ENCODE assay signal across 30 cellular contexts in genomic region chr11:45518096-45518852, GRCh38.
A peak's percentile ranks its signal among the peaks of the same experiment; 100 is the strongest.
DNase-seq lines count a peak whose midpoint lies in the region; ATAC-seq, FAIRE-seq and TF ChIP-seq lines count a peak whose summit lies in the region.
"Had no signal": no experiment of that assay in that cellular context is flagged by ENCODE, and none has a peak within 500 bp of the region (broad histone marks: within the 10 kb centered on the region; RNA-seq: fewer than 3 reads in every experiment).

No MANE protein-coding gene starts in this region.

- no peaks in the 10 kb centered on the region for H3K9me3 ChIP-seq in smooth muscle cell (replicated peaks; ENCODE audit: low read depth)
- H3K9me3 ChIP-seq: psoas muscle, upper lobe of left lung had no signal

- no peaks in the 10 kb centered on the region for H3F3A ChIP-seq in smooth muscle cell (ENCODE audit: low read depth)

- H3K36me3 Mint-ChIP-seq in CD14-positive monocyte (no peaks in the 10 kb centered on the region), neural crest cell (ENCODE audit: low read depth) (no peaks in the 10 kb centered on the region)
- H3K36me3 Mint-ChIP-seq: activated naive CD8-positive, alpha-beta T cell; mesothelial cell of epicardium; stimulated activated naive B cell treated with anti-CD40 and anti-IgM and Interleukin-4, amounts not matched to agents 10 μg/mL and 1 μg/mL and 100 μg/mL, for 72 hours had no signal

- H3K27me3 Mint-ChIP-seq in CD14-positive monocyte (ENCODE audit: low read depth in 3 of 3) (peaks cover 0 to 4% (median 2%) of the 10 kb centered on the region in 3 donors), neural crest cell (ENCODE audit: low read depth) (peaks cover 4% of the 10 kb centered on the region)
- H3K27me3 Mint-ChIP-seq in stimulated activated naive CD8-positive, alpha-beta T cell treated with anti-CD3 and anti-CD28 coated beads, Interleukin-15, amount 100 ng/mL, for 72 hours, result no peaks in the 10 kb centered on the region
- H3K27me3 Mint-ChIP-seq: activated naive CD8-positive, alpha-beta T cell; stimulated activated naive B cell treated with anti-CD40 and anti-IgM and Interleukin-4, amounts not matched to agents 10 μg/mL and 1 μg/mL and 100 μg/mL, for 72 hours had no signal

- H3K79me2 ChIP-seq in smooth muscle cell (ENCODE audit: low read depth), result no peaks in the 10 kb centered on the region

- TF ChIP-seq CTCF in CD14-positive monocyte (IDR thresholded peaks at IDR 0.05) (no peak), neural crest cell (conservative IDR thresholded peaks at IDR 0.05) (no peak), smooth muscle cell (IDR thresholded peaks at IDR 0.05; ENCODE audit: borderline replicate concordance, insufficient read depth, poor library complexity, severe bottlenecking) (no peak)

- peaks cover 43% of the 10 kb centered on the region for H3K4me1 Mint-ChIP-seq in CD14-positive monocyte
- H3K4me1 Mint-ChIP-seq in neural crest cell, result no peaks in the 10 kb centered on the region
- H3K4me1 Mint-ChIP-seq in stimulated activated naive CD8-positive, alpha-beta T cell treated with anti-CD3 and anti-CD28 coated beads, Interleukin-15, amount 100 ng/mL, for 72 hours, result no peaks in the 10 kb centered on the region
- H3K4me1 Mint-ChIP-seq: mesothelial cell of epicardium; stimulated activated naive B cell treated with anti-CD40 and anti-IgM and Interleukin-4, amounts not matched to agents 10 μg/mL and 1 μg/mL and 100 μg/mL, for 72 hours had no signal

- no peak overlapping the region for H3K9ac ChIP-seq in smooth muscle cell (ENCODE audit: low read depth)
- H3K9ac ChIP-seq: GM23248 had no signal

- H3K27me3 ChIP-seq in smooth muscle cell (ENCODE audit: low read depth), result peaks cover 6% of the 10 kb centered on the region
- H3K27me3 ChIP-seq: upper lobe of left lung had no signal

- no peaks in the 10 kb centered on the region for H3K36me3 ChIP-seq in smooth muscle cell (ENCODE audit: low read depth)
- H3K36me3 ChIP-seq: upper lobe of left lung had no signal

- H3K4me1 ChIP-seq in smooth muscle cell (ENCODE audit: low read depth), result no peaks in the 10 kb centered on the region
- H3K4me1 ChIP-seq: psoas muscle, upper lobe of left lung had no signal

- H3K27ac ChIP-seq in smooth muscle cell (ENCODE audit: low read depth), result no peak overlapping the region
- H3K27ac ChIP-seq: epithelial cell of prostate, GM23248, psoas muscle, upper lobe of left lung had no signal

- H3K27ac Mint-ChIP-seq in CD14-positive monocyte, result peak overlapping the region in 5 of 7 donors; percentile 11 to 81 (median 77)
- peak overlapping the region; percentile 9 for H3K27ac Mint-ChIP-seq in neural crest cell (ENCODE audit: unreplicated experiment)
- H3K27ac Mint-ChIP-seq in stimulated activated naive CD8-positive, alpha-beta T cell treated with anti-CD3 and anti-CD28 coated beads, Interleukin-15, amount 100 ng/mL, for 72 hours, result peak overlapping the region in 1 of 2 donors; percentile 55
- H3K27ac Mint-ChIP-seq: activated CD8-positive, alpha-beta T cell treated with anti-CD3 and anti-CD28 coated beads, Interleukin-2, amount 10 ng/mL, durations not matched to agents 7 days and 5 days; activated naive CD8-positive, alpha-beta T cell; mesothelial cell of epicardium; stimulated activated naive B cell treated with anti-CD40 and anti-IgM and Interleukin-4, amounts not matched to agents 10 μg/mL and 1 μg/mL and 100 μg/mL, for 72 hours had no signal

- no peak for ATAC-seq in stimulated activated naive CD8-positive, alpha-beta T cell treated with anti-CD3 and anti-CD28 coated beads, Interleukin-15, amount 100 ng/mL, for 72 hours
- ATAC-seq: activated CD8-positive, alpha-beta T cell treated with anti-CD3 and anti-CD28 coated beads, Interleukin-2, amount 10 ng/mL, durations not matched to agents 7 days and 5 days; Panc1; psoas muscle; stimulated activated naive B cell treated with anti-CD40 and anti-IgM and Interleukin-4, amounts not matched to agents 10 μg/mL and 1 μg/mL and 100 μg/mL, for 72 hours had no signal

- intact Hi-C loops in CD14-positive monocyte (cut with micrococcal nuclease), result no loop called here

- DNase-seq in CD14-positive monocyte (ENCODE audit: low spot score) (no peak), NCI-H2171 (lab: John Stamatoyannopoulos, UW) (peak; percentile 47), epidermal melanocyte (ENCODE audit: insufficient read length, low spot score) (peak; percentile 5), neural crest cell (ENCODE audit: low read depth, low spot score) (no peak), HTR-8/SVneo (ENCODE audit: insufficient read length, low spot score) (no peak), smooth muscle cell (lab: John Stamatoyannopoulos, UW; ENCODE audit: unreplicated experiment) (no peak)
- DNase-seq in stimulated activated naive CD8-positive, alpha-beta T cell treated with anti-CD3 and anti-CD28 coated beads, Interleukin-15, amount 100 ng/mL, for 72 hours, result no peak
- DNase-seq in stimulated activated CD4-positive, alpha-beta T cell treated with anti-CD3 and anti-CD28 coated beads, Interleukin-4, amount 100 ng/mL, for 4 hours, result no peak
- DNase-seq: activated CD8-positive, alpha-beta T cell treated with anti-CD3 and anti-CD28 coated beads, Interleukin-2, amount 10 ng/mL, durations not matched to agents 7 days and 5 days; aorta; DMS79; effector CD4-positive, alpha-beta T cell; GM23248; hypothalamus; kidney; MM.1S; NCI-H1930; NCI-H345; NCI-H69; nucleus accumbens; psoas muscle; Right ventricle myocardium superior; stimulated activated naive B cell treated with anti-CD40 and anti-IgM and Interleukin-4, amounts not matched to agents 10 μg/mL and 1 μg/mL and 100 μg/mL, for 72 hours; T-helper 2 cell; upper lobe of left lung had no signal

- no peak overlapping the region for H3K4me2 ChIP-seq in smooth muscle cell

- no peak overlapping the region for H2AFZ ChIP-seq in smooth muscle cell (ENCODE audit: low read depth)
- H2AFZ ChIP-seq: GM23248 had no signal

- H3K9me3 Mint-ChIP-seq in CD14-positive monocyte (peaks cover 3 to 10% (median 8%) of the 10 kb centered on the region in 7 donors), neural crest cell (peaks cover 4% of the 10 kb centered on the region)
- peaks cover 0 to 9% of the 10 kb centered on the region in 2 donors for H3K9me3 Mint-ChIP-seq in stimulated activated naive CD8-positive, alpha-beta T cell treated with anti-CD3 and anti-CD28 coated beads, Interleukin-15, amount 100 ng/mL, for 72 hours

- FAIRE-seq in HTR-8/SVneo (lab: Jason Lieb, UNC), result no peak
- FAIRE-seq: colon, kidney had no signal

- H3K4me3 Mint-ChIP-seq in CD14-positive monocyte (no peak overlapping the region), neural crest cell (no peak overlapping the region)
- H3K4me3 Mint-ChIP-seq in stimulated activated naive CD8-positive, alpha-beta T cell treated with anti-CD3 and anti-CD28 coated beads, Interleukin-15, amount 100 ng/mL, for 72 hours, result no peak overlapping the region
- H3K4me3 Mint-ChIP-seq: activated CD8-positive, alpha-beta T cell treated with anti-CD3 and anti-CD28 coated beads, Interleukin-2, amount 10 ng/mL, durations not matched to agents 7 days and 5 days; activated naive CD8-positive, alpha-beta T cell; mesothelial cell of epicardium; stimulated activated naive B cell treated with anti-CD40 and anti-IgM and Interleukin-4, amounts not matched to agents 10 μg/mL and 1 μg/mL and 100 μg/mL, for 72 hours had no signal

- 80% methylated on average over 23 of the region's 23 CpGs for WGBS in smooth muscle cell (ENCODE audit: low lambda C conversion rate)

- H3K4me3 ChIP-seq in smooth muscle cell, result no peak overlapping the region
- H3K4me3 ChIP-seq: GM23248, psoas muscle, upper lobe of left lung had no signal

- H4K20me1 ChIP-seq in smooth muscle cell (ENCODE audit: low read depth), result no peaks in the 10 kb centered on the region

Comparison
In these comparisons a context has a peak if more than half of its experiments do, and no peak if none do; other contexts are left out.
1. DNase-seq: peak in NCI-H2171 (single experiment) and epidermal melanocyte (single experiment); none in CD14-positive monocyte (single experiment), neural crest cell (single experiment), HTR-8/SVneo (single experiment), stimulated activated naive CD8-positive, alpha-beta T cell treated with anti-CD3 and anti-CD28 coated beads, Interleukin-15, amount 100 ng/mL, for 72 hours (0 of 2), stimulated activated CD4-positive, alpha-beta T cell treated with anti-CD3 and anti-CD28 coated beads, Interleukin-4, amount 100 ng/mL, for 4 hours (0 of 2) and smooth muscle cell (single experiment).